9 cellular contexts compared by ENCODE assay signal in genomic region chr14:88044782-88045446, GRCh38. TPM values are rescaled to one million over a fixed set of nuclear protein-coding genes. Genes with fewer than 3 reads are reported as not detected.
DNase-seq lines count a peak whose midpoint lies in the region; ATAC-seq and TF ChIP-seq lines count a peak whose summit lies in the region.
"Had no signal": no experiment of that assay in that cellular context is flagged by ENCODE, and none has a peak within 500 bp of the region (broad histone marks: within the 10 kb centered on the region; RNA-seq: fewer than 3 reads in every experiment).

No MANE protein-coding gene starts in this region.

- ATAC-seq in GM21381 (IDR thresholded peaks at IDR 0.05; ENCODE audit: unreplicated experiment) (peak; percentile 77), HG03520 (IDR thresholded peaks at IDR 0.05; ENCODE audit: unreplicated experiment) (peak; percentile 78)

- peak overlapping the region; percentile 90 for H3K27ac ChIP-seq in hepatocyte

- no peaks in the 10 kb centered on the region for H3K27me3 ChIP-seq in hepatocyte

- H4K20me1 ChIP-seq in hepatocyte (ENCODE audit: insufficient read depth, poor library complexity, severe bottlenecking): no peaks in the 10 kb centered on the region

- TF ChIP-seq CTCF in GM12865 (IDR thresholded peaks at IDR 0.05; ENCODE audit: insufficient read depth, low read depth, low read length, missing control alignments) (no peak), hepatocyte (IDR thresholded peaks at IDR 0.05; ENCODE audit: poor library complexity) (no peak), foreskin fibroblast (IDR thresholded peaks at IDR 0.05; ENCODE audit: low read depth, low read length) (no peak)

- H3K9me3 ChIP-seq in hepatocyte (ENCODE audit: low read depth): no peaks in the 10 kb centered on the region

- no peak overlapping the region for H2AFZ ChIP-seq in hepatocyte

- H3K4me2 ChIP-seq in hepatocyte: peak overlapping the region; percentile 32

- H3K4me1 ChIP-seq in hepatocyte (ENCODE audit: insufficient read depth): peaks cover 12% of the 10 kb centered on the region

- no peaks in the 10 kb centered on the region for H3K79me2 ChIP-seq in hepatocyte

- no peaks in the 10 kb centered on the region for H3K9me2 ChIP-seq in hepatocyte (replicated peaks; ENCODE audit: insufficient read depth)

- H3K36me3 ChIP-seq in hepatocyte (replicated peaks; ENCODE audit: insufficient read depth, low read depth): no peaks in the 10 kb centered on the region

- H3K4me3 ChIP-seq in GM12865 (ENCODE audit: low read depth, low read length) (no peak overlapping the region), hepatocyte (no peak overlapping the region), foreskin fibroblast (ENCODE audit: low read depth in 1 of 2, low read length in 2 of 2) (no peak overlapping the region)

- 64% methylated on average over 4 of the region's 4 CpGs for WGBS in hepatocyte (ENCODE audit: low lambda C conversion rate, missing lambda C conversion rate)

- peak; percentile 6 for DNase-seq in GM12865 (ENCODE audit: low read depth)
- peak; percentile 39 for DNase-seq in hepatocyte (ENCODE audit: low spot score)
- DNase-seq in foreskin fibroblast: no peak
- no peak for DNase-seq in glomerular visceral epithelial cell (ENCODE audit: extremely low spot score)
- DNase-seq in NCI-H1436 (lab: John Stamatoyannopoulos, UW): no peak
- no peak for DNase-seq in activated CD4-positive, alpha-beta T cell treated with anti-CD3 and anti-CD28 coated beads, Interleukin-2, amount 50 U/mL, for 1 hour
- DNase-seq: activated naive CD8-positive, alpha-beta T cell treated with anti-CD3 and anti-CD28 coated beads, Interleukin-2, amount 10 ng/mL, durations not matched to agents 7 days and 5 days had no signal

RNA-seq across cellular contexts. Expression of gene GPR65, which starts 40.0 kb away (rescaled TPM):
- 0.04 and 0.10 TPM in 2 replicates for total RNA-seq in hepatocyte
- 0.13 and 0.22 TPM in 2 replicates for polyA plus RNA-seq in hepatocyte

RNA-seq across cellular contexts. Expression of gene GALC, which starts 51.9 kb away (rescaled TPM):
- 47.5 TPM in 2 replicates for total RNA-seq in hepatocyte
- 20.7 and 23.0 TPM in 2 replicates for polyA plus RNA-seq in hepatocyte

Comparison
In these comparisons a context has a peak if more than half of its experiments do, and no peak if none do; other contexts are left out.
1. DNase-seq: peak in GM12865 (single experiment) and hepatocyte (single experiment); none in foreskin fibroblast (0 of 2), glomerular visceral epithelial cell (single experiment), NCI-H1436 (single experiment) and activated CD4-positive, alpha-beta T cell treated with anti-CD3 and anti-CD28 coated beads, Interleukin-2, amount 50 U/mL, for 1 hour (single experiment).